Comparison of ENCODE assay signal across 1 cellular context in genomic region chr16:19757762-19758595, GRCh38.
TF ChIP-seq lines count a peak whose summit lies in the region.

No MANE protein-coding gene starts in this region.

TF ChIP-seq in HepG2, 621 proteins besides CTCF, POLR2A, EP300 and RAD21 (continued from another document and continues in another):
- TF ChIP-seq ARID5B (CRISPR knock-in tag; IDR thresholded peaks at IDR 0.05) (peak; percentile 78; the same call in 1 of the 2 replicates), SAP130 (CRISPR knock-in tag; IDR thresholded peaks at IDR 0.05; ENCODE audit: low read depth) (peak; percentile 43), PCBP1 (IDR thresholded peaks at IDR 0.05; ENCODE audit: borderline replicate concordance, low read depth, low read length) (no peak), PRPF4 (IDR thresholded peaks at IDR 0.05; ENCODE audit: low read depth, low read length, poor library complexity, severe bottlenecking) (peak; percentile 54), ZNF740 (CRISPR knock-in tag; IDR thresholded peaks at IDR 0.05) (no peak), MAFG (CRISPR knock-in tag; IDR thresholded peaks at IDR 0.05) (no peak), DPF2 (CRISPR knock-in tag; IDR thresholded peaks at IDR 0.05; ENCODE audit: borderline replicate concordance, low read depth) (peak; percentile 69; the same call in 1 of the 2 replicates), IRF2 (CRISPR knock-in tag; IDR thresholded peaks at IDR 0.05) (peak; percentile 44; the same call in 1 of the 2 replicates), NFE2L1 (CRISPR knock-in tag; IDR thresholded peaks at IDR 0.05; ENCODE audit: borderline replicate concordance) (no peak), HMG20B (CRISPR knock-in tag; conservative IDR thresholded peaks at IDR 0.05) (peak; percentile 42; the same call in 1 of the 2 replicates), MBD4 (IDR thresholded peaks at IDR 0.05; ENCODE audit: borderline replicate concordance, low read length) (no peak), ZNF280D (CRISPR knock-in tag; IDR thresholded peaks at IDR 0.05) (no peak), HDAC2 (CRISPR knock-in tag; IDR thresholded peaks at IDR 0.05) (peak; percentile 33), SALL1 (CRISPR knock-in tag; IDR thresholded peaks at IDR 0.05) (peak; percentile 39; the same call in 1 of the 2 replicates), KDM5B (CRISPR knock-in tag; IDR thresholded peaks at IDR 0.05; ENCODE audit: borderline replicate concordance) (no peak), ZNF766 (CRISPR knock-in tag; IDR thresholded peaks at IDR 0.05; ENCODE audit: borderline replicate concordance) (no peak), ARID4A (CRISPR knock-in tag; IDR thresholded peaks at IDR 0.05; ENCODE audit: borderline replicate concordance) (no peak), SOX13 (IDR thresholded peaks at IDR 0.05) (0 out of 2 replicates have a peak, but pooled peaks have one; percentile 43), SOX13 (CRISPR knock-in tag; conservative IDR thresholded peaks at IDR 0.05 in 1 of 2, IDR thresholded peaks at IDR 0.05 in 1 of 2) (peak in 1 of 2 experiments; percentile 67; a peak in 1 of 4 replicates), ZNF451 (CRISPR knock-in tag; IDR thresholded peaks at IDR 0.05) (no peak), ZBTB44 (CRISPR knock-in tag; IDR thresholded peaks at IDR 0.05) (no peak), REXO4 (CRISPR knock-in tag; IDR thresholded peaks at IDR 0.05; ENCODE audit: borderline replicate concordance) (no peak), ATM (IDR thresholded peaks at IDR 0.05; ENCODE audit: borderline replicate concordance) (no peak), NCOA1 (CRISPR knock-in tag; IDR thresholded peaks at IDR 0.05) (no peak), STAT6 (CRISPR knock-in tag; IDR thresholded peaks at IDR 0.05; ENCODE audit: borderline replicate concordance) (no peak), MYC (CRISPR knock-in tag; IDR thresholded peaks at IDR 0.05; ENCODE audit: borderline replicate concordance) (no peak), ZNF674 (CRISPR knock-in tag; IDR thresholded peaks at IDR 0.05; ENCODE audit: low read depth) (no peak), TP53 (CRISPR knock-in tag; conservative IDR thresholded peaks at IDR 0.05) (no peak), TEAD3 (CRISPR knock-in tag; optimal IDR thresholded peaks at IDR 0.05; ENCODE audit: borderline replicate concordance) (peak; percentile 48), ZNF720 (CRISPR knock-in tag; IDR thresholded peaks at IDR 0.05) (no peak), ZNF770 (CRISPR knock-in tag; IDR thresholded peaks at IDR 0.05) (0 out of 2 replicates have a peak, but pooled peaks have one; percentile 17), HNRNPUL1 (IDR thresholded peaks at IDR 0.05; ENCODE audit: low read depth, low read length) (no peak), CAMTA2 (CRISPR knock-in tag; IDR thresholded peaks at IDR 0.05; ENCODE audit: borderline replicate concordance) (no peak), NR0B2 (CRISPR knock-in tag; IDR thresholded peaks at IDR 0.05) (no peak), ISL2 (CRISPR knock-in tag; IDR thresholded peaks at IDR 0.05) (peak; percentile 81), SP2 (CRISPR knock-in tag; IDR thresholded peaks at IDR 0.05) (no peak), ZSCAN9 (CRISPR knock-in tag; IDR thresholded peaks at IDR 0.05; ENCODE audit: borderline replicate concordance) (no peak), ELF3 (CRISPR knock-in tag; IDR thresholded peaks at IDR 0.05) (peak; percentile 75), ZNF883 (CRISPR knock-in tag; IDR thresholded peaks at IDR 0.05; ENCODE audit: not compliant biosample characterization) (no peak), SUZ12 (IDR thresholded peaks at IDR 0.05; ENCODE audit: low read depth, low read length) (no peak), JUN (CRISPR knock-in tag; IDR thresholded peaks at IDR 0.05) (no peak), KMT2A (CRISPR knock-in tag; IDR thresholded peaks at IDR 0.05) (no peak), ATF1 (CRISPR knock-in tag; IDR thresholded peaks at IDR 0.05) (0 out of 2 replicates have a peak, but pooled peaks have one; percentile 29), RBAK (CRISPR knock-in tag; IDR thresholded peaks at IDR 0.05) (no peak)
